8 cellular contexts compared by ENCODE assay signal in the genomic region with DNA sequence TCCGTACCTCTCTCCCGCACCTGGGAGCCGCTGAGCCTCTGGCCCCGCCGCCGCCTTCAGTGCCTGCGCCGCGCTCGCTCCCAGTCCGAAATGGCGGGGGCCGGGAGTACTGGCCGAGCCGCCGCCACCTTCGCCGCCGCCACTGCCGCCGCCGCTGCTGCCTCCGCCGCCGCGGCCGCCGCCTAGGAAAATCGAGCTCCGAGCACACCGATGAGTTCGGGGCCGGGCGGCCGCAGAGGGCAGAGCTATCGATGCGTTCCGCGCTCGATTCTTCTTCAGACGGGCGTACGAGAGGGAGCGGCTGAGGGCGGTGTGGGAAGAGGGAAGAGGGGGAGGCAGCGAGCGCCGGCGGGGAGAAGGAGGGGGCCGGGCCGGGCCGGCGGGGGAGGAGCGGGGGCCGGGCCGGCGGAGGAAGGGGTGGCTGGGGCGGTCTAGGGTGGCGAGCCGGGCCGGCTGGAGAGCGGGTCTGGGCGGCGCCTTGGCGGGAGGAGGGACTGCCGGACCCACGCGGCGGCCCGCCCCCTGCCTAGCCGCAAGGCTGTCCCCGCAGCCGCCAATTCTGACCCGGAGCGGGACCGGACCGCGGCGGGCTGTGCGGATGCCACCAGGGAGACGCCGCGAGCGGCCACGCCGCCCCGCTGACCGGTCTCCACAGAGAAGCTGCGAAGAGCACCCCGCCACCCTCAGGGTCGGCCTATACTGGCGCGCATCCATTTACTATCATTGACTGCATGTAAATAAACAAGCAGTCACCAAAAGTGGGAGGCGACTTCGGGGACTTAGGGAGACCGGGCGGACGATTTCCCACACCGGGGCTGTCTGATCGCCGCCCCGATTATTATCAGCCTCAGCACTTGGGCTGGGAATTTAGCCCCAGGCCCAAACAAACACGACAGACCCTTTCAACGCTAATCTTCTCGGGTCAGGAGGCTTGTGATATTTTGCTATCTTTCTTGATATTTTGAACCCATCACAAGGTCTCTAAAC. TPM values are rescaled to one million over a fixed set of nuclear protein-coding genes. Genes with fewer than 3 reads are reported as not detected.
DNase-seq lines count a peak whose midpoint lies in the region; ATAC-seq and TF ChIP-seq lines count a peak whose summit lies in the region.

A gene (minus strand): TSS at position 186 of the 987 bp plus-strand sequence.

- H3K4me1 ChIP-seq in fibroblast of lung (ENCODE audit: control insufficient read depth, extremely low read depth, insufficient read depth, low read length) = no peaks in the 10 kb centered on the region
- peaks cover 0 to 5% of the 10 kb centered on the region in 2 donors for H3K4me1 ChIP-seq in naive thymus-derived CD4-positive, alpha-beta T cell (ENCODE audit: control insufficient read depth in 2 of 2, insufficient read depth in 2 of 2, low read length in 2 of 2)

- H3K9me3 Mint-ChIP-seq in naive thymus-derived CD4-positive, alpha-beta T cell = peaks cover 0 to 3% (median 0%) of the 10 kb centered on the region in 11 donors
- no peaks in the 10 kb centered on the region for H3K9me3 Mint-ChIP-seq in stimulated activated memory B cell treated with anti-CD40 and anti-IgM and Interleukin-4, amounts not matched to agents 10 μg/mL and 1 μg/mL and 100 μg/mL, for 72 hours

- H2AFZ ChIP-seq in fibroblast of lung (ENCODE audit: low read length) = peak within 1 kb of the TSS; percentile 68

- peaks cover 0 to 20% (median 0%) of the 10 kb centered on the region in 5 donors for H3K27me3 Mint-ChIP-seq in naive thymus-derived CD4-positive, alpha-beta T cell
- no peaks in the 10 kb centered on the region for H3K27me3 Mint-ChIP-seq in stimulated activated memory B cell treated with anti-CD40 and anti-IgM and Interleukin-4, amounts not matched to agents 10 μg/mL and 1 μg/mL and 100 μg/mL, for 72 hours

- H3K36me3 ChIP-seq in fibroblast of lung (ENCODE audit: control insufficient read depth, insufficient read depth, low read length) = no peaks in the 10 kb centered on the region
- peaks cover 0 to 3% (median 0%) of the 10 kb centered on the region in 3 experiments for H3K36me3 ChIP-seq in naive thymus-derived CD4-positive, alpha-beta T cell (ENCODE audit: control insufficient read depth in 2 of 3, insufficient read depth in 3 of 3, low read length in 3 of 3)

- peak within 1 kb of the TSS; percentile 84 to 96 (median 94) for H3K27ac Mint-ChIP-seq in naive thymus-derived CD4-positive, alpha-beta T cell
- H3K27ac Mint-ChIP-seq in stimulated activated memory B cell treated with anti-CD40 and anti-IgM and Interleukin-4, amounts not matched to agents 10 μg/mL and 1 μg/mL and 100 μg/mL, for 72 hours = peak within 1 kb of the TSS; percentile 79

- H3K9ac ChIP-seq in fibroblast of lung (ENCODE audit: insufficient read depth, low read length) = peak within 1 kb of the TSS; percentile 85

- H4K20me1 ChIP-seq in fibroblast of lung (ENCODE audit: control insufficient read depth, extremely low read depth, insufficient read depth, low read length) = no peaks in the 10 kb centered on the region

- peak within 1 kb of the TSS; percentile 85 for H3K4me2 ChIP-seq in fibroblast of lung (ENCODE audit: extremely low read depth, insufficient read depth, low read length)

- ATAC-seq in naive thymus-derived CD4-positive, alpha-beta T cell = peak; percentile 96
- peak; percentile 90 for ATAC-seq in stimulated activated memory B cell treated with anti-CD40 and anti-IgM and Interleukin-4, amounts not matched to agents 10 μg/mL and 1 μg/mL and 100 μg/mL, for 72 hours

- DNase-seq in Daoy (ENCODE audit: low read depth) (peak; percentile 98), GOT3 (lab: John Stamatoyannopoulos, UW) (peak; percentile 83), LHCN-M2 (ENCODE audit: low read depth) (peak; percentile 96), RPMI8226 (peak; percentile 98), fibroblast of lung (ENCODE audit: low read depth in 2 of 2) (peak; percentile 98 to 99)
- peak; percentile 76 to 83 for DNase-seq in activated T-helper 1 cell treated with anti-CD3 and anti-CD28 coated beads, Interleukin-2, amount 50 U/mL, for 16 hours (ENCODE audit: low read depth in 1 of 2, low spot score in 1 of 2)
- DNase-seq in naive thymus-derived CD4-positive, alpha-beta T cell = peak; percentile 83 to 90 (median 90)

- peak within 1 kb of the TSS; percentile 74 for H3K27ac ChIP-seq in fibroblast of lung (ENCODE audit: insufficient read depth, low read length)
- H3K27ac ChIP-seq in naive thymus-derived CD4-positive, alpha-beta T cell (ENCODE audit: low read depth, low read length) = peak within 1 kb of the TSS; percentile 91

- intact Hi-C loops in naive thymus-derived CD4-positive, alpha-beta T cell (cut with micrococcal nuclease) = loop anchor here (1.0 to 10.0 kb wide), 9 partner anchors 10 to 344 kb away; a partner anchor contains a TSS

- POLR2A ChIA-PET in naive thymus-derived CD4-positive, alpha-beta T cell (lab: Charles Lee) = interaction anchor here (0.5 to 3.7 kb wide), 20 partner anchors 10 to 126 kb away, joined by 3 to 52 read pairs (median 4); a partner anchor contains a TSS

- no peaks in the 10 kb centered on the region for H3K27me3 ChIP-seq in fibroblast of lung (ENCODE audit: control insufficient read depth, insufficient read depth, low read length)
- H3K27me3 ChIP-seq in naive thymus-derived CD4-positive, alpha-beta T cell (ENCODE audit: control insufficient read depth in 2 of 2, insufficient read depth in 2 of 2, low read length in 2 of 2) = no peaks in the 10 kb centered on the region

- peak within 1 kb of the TSS; percentile 42 to 90 (median 75) for H3K4me3 ChIP-seq in fibroblast of lung (replicated peaks in 1 of 4; ENCODE audit: control extremely low read depth in 1 of 4, insufficient read depth in 1 of 4, low read depth in 3 of 4, low read length in 4 of 4)
- H3K4me3 ChIP-seq in naive thymus-derived CD4-positive, alpha-beta T cell (ENCODE audit: low read length) = peak within 1 kb of the TSS; percentile 64

- peaks cover 0 to 13% (median 6%) of the 10 kb centered on the region in 5 donors for H3K36me3 Mint-ChIP-seq in naive thymus-derived CD4-positive, alpha-beta T cell
- peaks cover 18% of the 10 kb centered on the region for H3K36me3 Mint-ChIP-seq in stimulated activated memory B cell treated with anti-CD40 and anti-IgM and Interleukin-4, amounts not matched to agents 10 μg/mL and 1 μg/mL and 100 μg/mL, for 72 hours

- CTCF ChIA-PET in naive thymus-derived CD4-positive, alpha-beta T cell (lab: Charles Lee) = interaction anchor here (1.0 to 1.8 kb wide), 4 partner anchors 10 to 126 kb away, joined by 3 to 10 read pairs (median 4); no protein-coding TSS in a partner anchor

- TF ChIP-seq CTCF in fibroblast of lung (conservative IDR thresholded peaks at IDR 0.05 in 1 of 2, IDR thresholded peaks at IDR 0.05 in 1 of 2; ENCODE audit: low read depth in 1 of 2, low read length in 2 of 2) = no peak

- H3K9me3 ChIP-seq in fibroblast of lung (ENCODE audit: control insufficient read depth, insufficient read depth, low read depth, low read length) = no peaks in the 10 kb centered on the region
- H3K9me3 ChIP-seq in naive thymus-derived CD4-positive, alpha-beta T cell (ENCODE audit: control insufficient read depth in 2 of 3, low read length in 3 of 3) = no peaks in the 10 kb centered on the region

- H3K4me1 Mint-ChIP-seq in naive thymus-derived CD4-positive, alpha-beta T cell = peaks cover 16 to 51% (median 44%) of the 10 kb centered on the region in 7 donors
- peaks cover 44% of the 10 kb centered on the region for H3K4me1 Mint-ChIP-seq in stimulated activated memory B cell treated with anti-CD40 and anti-IgM and Interleukin-4, amounts not matched to agents 10 μg/mL and 1 μg/mL and 100 μg/mL, for 72 hours

- H3K4me3 Mint-ChIP-seq in naive thymus-derived CD4-positive, alpha-beta T cell = peak within 1 kb of the TSS; percentile 84 to 97 (median 94)
- H3K4me3 Mint-ChIP-seq in stimulated activated memory B cell treated with anti-CD40 and anti-IgM and Interleukin-4, amounts not matched to agents 10 μg/mL and 1 μg/mL and 100 μg/mL, for 72 hours = peak within 1 kb of the TSS; percentile 87

- peaks cover 33% of the 10 kb centered on the region for H3K79me2 ChIP-seq in fibroblast of lung (ENCODE audit: control insufficient read depth, insufficient read depth, low read length)

RNA-seq across cellular contexts. Expression of the gene that starts here (rescaled TPM):
- total RNA-seq in Daoy (2014; rRNA removed; shearing (Covaris generic)) = 13.3 and 14.3 TPM in 2 replicates
- 9.4 and 13.1 TPM in 2 replicates for total RNA-seq in LHCN-M2 (2014; rRNA removed)
- 5.8 TPM for polyA plus RNA-seq in LHCN-M2 (2012)
- 12.3 and 15.0 TPM in 2 replicates for total RNA-seq in fibroblast of lung
- 21.2 and 31.3 TPM in 2 replicates for polyA plus RNA-seq in fibroblast of lung
- 12.3 and 19.1 TPM in 2 replicates for polyA plus RNA-seq in fibroblast of lung (2012)
- polyA minus RNA-seq in fibroblast of lung (ENCODE audit: low replicate concordance) = 6.7 and 11.7 TPM in 2 replicates
- 10 to 100 TPM; 33.1 to 39.9 (median 35.7) TPM for total RNA-seq in naive thymus-derived CD4-positive, alpha-beta T cell
- polyA plus RNA-seq in naive thymus-derived CD4-positive, alpha-beta T cell = 10 to 100 TPM; 31.5 to 66.0 TPM

Comparison
In these comparisons a context has a peak if more than half of its experiments do, and no peak if none do; other contexts are left out.
1. Peak in every context shown above with its lines: DNase-seq, ATAC-seq, H3K4me3 ChIP-seq and H3K27ac ChIP-seq.